Comparison of ENCODE assay signal across 19 cellular contexts in genomic region chr5:34652916-34653315, GRCh38. TPM values are rescaled to one million over a fixed set of nuclear protein-coding genes. Genes with fewer than 3 reads are reported as not detected.
A peak's percentile ranks its signal among the peaks of the same experiment; 100 is the strongest.
DNase-seq lines count a peak whose midpoint lies in the region; ATAC-seq and TF ChIP-seq lines count a peak whose summit lies in the region.
"Had no signal": no experiment of that assay in that cellular context is flagged by ENCODE, and none has a peak within 500 bp of the region (broad histone marks: within the 10 kb centered on the region; RNA-seq: fewer than 3 reads in every experiment).

No MANE protein-coding gene starts in this region.

- no peaks in the 10 kb centered on the region for H3K36me3 ChIP-seq in left ventricle myocardium inferior
- H3K36me3 ChIP-seq: cardiac muscle cell, right lobe of liver had no signal

- no peaks in the 10 kb centered on the region for H3K9me3 ChIP-seq in left ventricle myocardium inferior (replicated peaks)
- H3K9me3 ChIP-seq: right lobe of liver had no signal

- peaks cover 12% of the 10 kb centered on the region for H3K27me3 ChIP-seq in left ventricle myocardium inferior (ENCODE audit: low read depth)
- H3K27me3 ChIP-seq: cardiac muscle cell, right lobe of liver had no signal

- intact Hi-C loops in left ventricle myocardium inferior (cut with micrococcal nuclease): loop anchor here (10.0 kb wide), 1 partner anchor 182 kb away; the partner anchor contains the start of gene TTC23L

- DNase-seq in AG09319 (ENCODE audit: extremely low read depth, low read depth) (peak; percentile 61), M059J (ENCODE audit: low read depth) (peak; percentile 59), cerebellar cortex (ENCODE audit: low spot score) (peak; percentile 9), kidney glomerular epithelial cell (lab: John Stamatoyannopoulos, UW) (peak; percentile 61), left ventricle myocardium inferior (no peak), cortex of kidney (lab: John Stamatoyannopoulos, UW) (no peak), NOMO-1 (lab: John Stamatoyannopoulos, UW; ENCODE audit: unreplicated experiment in 2 of 2) (no peak), left lobe of liver (ENCODE audit: low spot score) (no peak)
- DNase-seq: activated CD4-positive, alpha-beta T cell treated with anti-CD3 and anti-CD28 coated beads, Interleukin-2, amount 50 U/mL, for 1 hour; activated naive CD4-positive, alpha-beta T cell treated with anti-CD3 and anti-CD28 coated beads for 36 hours; AML-193; endodermal cell; GF-D8; immature natural killer cell; NCI-H2081; NCI-H524; right lobe of liver; stimulated activated CD4-positive, alpha-beta T cell treated with anti-CD3 and anti-CD28 coated beads, Interleukin-1b, Interleukin-23, amount 100 ng/mL, for 48 hours had no signal

- H3K4me1 ChIP-seq in left ventricle myocardium inferior: peaks cover 31% of the 10 kb centered on the region
- H3K4me1 ChIP-seq: right lobe of liver had no signal

- H3K27ac ChIP-seq in left ventricle myocardium inferior (replicated peaks): no peak overlapping the region
- H3K27ac ChIP-seq: cardiac muscle cell, right lobe of liver had no signal

- TF ChIP-seq CTCF in AG09319 (IDR thresholded peaks at IDR 0.05; ENCODE audit: low read depth, low read length) (peak; percentile 23), left ventricle myocardium inferior (IDR thresholded peaks at IDR 0.05; ENCODE audit: borderline replicate concordance) (no peak)

- no peak overlapping the region for H3K4me3 ChIP-seq in left ventricle myocardium inferior
- H3K4me3 ChIP-seq: cardiac muscle cell, right lobe of liver had no signal

- no peak for ATAC-seq in left lobe of liver
- ATAC-seq: right lobe of liver had no signal

RNA-seq across cellular contexts. Expression of gene RAI14, which starts 3.2 kb away (rescaled TPM):
- 77.5 and 117 TPM in 2 replicates for total RNA-seq in M059J (2014; rRNA removed; shearing (Covaris generic))
- total RNA-seq in left ventricle myocardium inferior (6.7 TPM), left lobe of liver (24.9 TPM)

Comparison
In these comparisons a context has a peak if more than half of its experiments do, and no peak if none do; other contexts are left out.
1. DNase-seq: peak in AG09319 (single experiment), M059J (single experiment), cerebellar cortex (single experiment) and kidney glomerular epithelial cell (single experiment); none in left ventricle myocardium inferior (single experiment), cortex of kidney (single experiment), NOMO-1 (0 of 2) and left lobe of liver (single experiment).